21 cellular contexts compared by ENCODE assay signal in the genomic region with DNA sequence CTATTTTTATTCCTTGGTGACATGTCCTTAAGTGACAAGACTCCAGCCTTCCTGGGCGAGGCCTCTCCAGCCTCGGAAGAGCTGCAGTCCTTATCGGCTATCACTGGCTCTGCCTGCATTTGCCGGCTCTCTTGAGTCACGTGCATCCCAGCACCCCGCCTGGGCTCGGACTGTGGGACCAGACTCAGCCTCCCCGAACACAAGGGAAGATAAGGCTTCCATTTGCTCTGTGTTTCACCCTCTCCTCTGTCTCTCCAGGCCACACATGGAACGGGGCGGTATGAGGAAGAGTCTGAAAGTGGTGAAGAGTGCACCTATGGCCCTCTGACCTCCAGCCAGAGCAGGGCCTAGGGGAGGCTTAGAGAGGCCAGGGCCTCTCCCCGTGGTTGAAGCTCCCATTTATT. TPM values are rescaled to one million over a fixed set of nuclear protein-coding genes. Genes with fewer than 3 reads are reported as not detected.
"Had no signal": no experiment of that assay in that cellular context is flagged by ENCODE, and none has a peak within 500 bp of the region (broad histone marks: within the 10 kb centered on the region; RNA-seq: fewer than 3 reads in every experiment).

No MANE protein-coding gene starts in this region.

- H3K4me1 Mint-ChIP-seq: central memory CD8-positive, alpha-beta T cell; naive thymus-derived CD4-positive, alpha-beta T cell; T-cell had no signal

- H3K9me3 Mint-ChIP-seq: activated CD4-positive, alpha-beta memory T cell treated with anti-CD3 and anti-CD28 coated beads for 36 hours; central memory CD8-positive, alpha-beta T cell; T-cell had no signal

- ATAC-seq: body of pancreas; naive thymus-derived CD4-positive, alpha-beta T cell; stimulated activated naive B cell treated with anti-CD40 and anti-IgM and Interleukin-4, amounts not matched to agents 10 μg/mL and 1 μg/mL and 100 μg/mL, for 72 hours; T-cell had no signal

- H3K27ac Mint-ChIP-seq: activated CD4-positive, alpha-beta memory T cell treated with anti-CD3 and anti-CD28 coated beads for 36 hours; naive thymus-derived CD4-positive, alpha-beta T cell; stimulated activated naive B cell treated with anti-CD40 and anti-IgM and Interleukin-4, amounts not matched to agents 10 μg/mL and 1 μg/mL and 100 μg/mL, for 72 hours; T-cell had no signal

- DNase-seq: activated CD4-positive, alpha-beta memory T cell treated with anti-CD3 and anti-CD28 coated beads for 36 hours; activated CD4-positive, alpha-beta T cell treated with anti-CD3 and anti-CD28 coated beads for 4 hours; activated naive CD4-positive, alpha-beta T cell treated with Interleukin-2 at 50 U/mL for 16 hours; cortex of kidney; mesenchymal stem cell; naive thymus-derived CD4-positive, alpha-beta T cell; pancreas; sigmoid colon; spleen; stimulated activated naive B cell treated with anti-CD40 and anti-IgM and Interleukin-4, amounts not matched to agents 10 μg/mL and 1 μg/mL and 100 μg/mL, for 72 hours; T-helper 9 cell; thyroid gland had no signal

- H3K4me1 ChIP-seq: pancreas, sigmoid colon, spleen, thyroid gland had no signal

- H3K4me3 ChIP-seq: body of pancreas, pancreas, sigmoid colon, spleen, thyroid gland had no signal

- H3K27ac ChIP-seq: body of pancreas, pancreas, sigmoid colon, spleen, thyroid gland, VCaP had no signal

- H3K9me3 ChIP-seq: body of pancreas, pancreas, sigmoid colon, spleen, thyroid gland had no signal

- H3K36me3 Mint-ChIP-seq: activated CD4-positive, alpha-beta memory T cell treated with anti-CD3 and anti-CD28 coated beads for 36 hours; naive thymus-derived CD4-positive, alpha-beta T cell; stimulated activated naive B cell treated with anti-CD40 and anti-IgM and Interleukin-4, amounts not matched to agents 10 μg/mL and 1 μg/mL and 100 μg/mL, for 72 hours; T-cell had no signal

- H3K36me3 ChIP-seq: pancreas, sigmoid colon, spleen, thyroid gland had no signal

- H3K4me3 Mint-ChIP-seq: activated CD4-positive, alpha-beta memory T cell treated with anti-CD3 and anti-CD28 coated beads for 36 hours; central memory CD8-positive, alpha-beta T cell; naive thymus-derived CD4-positive, alpha-beta T cell; stimulated activated naive B cell treated with anti-CD40 and anti-IgM and Interleukin-4, amounts not matched to agents 10 μg/mL and 1 μg/mL and 100 μg/mL, for 72 hours; T-cell had no signal

- H3K27me3 ChIP-seq: body of pancreas, pancreas, sigmoid colon, thyroid gland had no signal

RNA-seq across cellular contexts. Expression of gene GDF2, which starts 4.7 kb away (rescaled TPM):
- total RNA-seq: activated CD4-positive, alpha-beta memory T cell treated with anti-CD3 and anti-CD28 coated beads for 36 hours; body of pancreas; frontal cortex; kidney epithelial cell; mucosa of gallbladder; naive thymus-derived CD4-positive, alpha-beta T cell; pancreas; sigmoid colon; spleen; T-cell; thyroid gland; ureter had no signal

RNA-seq across cellular contexts. Expression of gene RBP3, which starts 21.2 kb away (rescaled TPM):
- total RNA-seq: activated CD4-positive, alpha-beta memory T cell treated with anti-CD3 and anti-CD28 coated beads for 36 hours; body of pancreas; frontal cortex; kidney epithelial cell; liver; mucosa of gallbladder; naive thymus-derived CD4-positive, alpha-beta T cell; pancreas; sigmoid colon; spleen; T-cell; thyroid gland; ureter had no signal

RNA-seq across cellular contexts. Expression of gene GDF10, which starts 26.9 kb away (rescaled TPM):
- total RNA-seq: kidney epithelial cell had no signal

RNA-seq across cellular contexts. Expression of gene ZNF488, which starts 57.2 kb away (rescaled TPM):
- total RNA-seq: naive thymus-derived CD4-positive, alpha-beta T cell; T-cell had no signal
